ENCODE assay signal across 1 cellular context in the genomic region with DNA sequence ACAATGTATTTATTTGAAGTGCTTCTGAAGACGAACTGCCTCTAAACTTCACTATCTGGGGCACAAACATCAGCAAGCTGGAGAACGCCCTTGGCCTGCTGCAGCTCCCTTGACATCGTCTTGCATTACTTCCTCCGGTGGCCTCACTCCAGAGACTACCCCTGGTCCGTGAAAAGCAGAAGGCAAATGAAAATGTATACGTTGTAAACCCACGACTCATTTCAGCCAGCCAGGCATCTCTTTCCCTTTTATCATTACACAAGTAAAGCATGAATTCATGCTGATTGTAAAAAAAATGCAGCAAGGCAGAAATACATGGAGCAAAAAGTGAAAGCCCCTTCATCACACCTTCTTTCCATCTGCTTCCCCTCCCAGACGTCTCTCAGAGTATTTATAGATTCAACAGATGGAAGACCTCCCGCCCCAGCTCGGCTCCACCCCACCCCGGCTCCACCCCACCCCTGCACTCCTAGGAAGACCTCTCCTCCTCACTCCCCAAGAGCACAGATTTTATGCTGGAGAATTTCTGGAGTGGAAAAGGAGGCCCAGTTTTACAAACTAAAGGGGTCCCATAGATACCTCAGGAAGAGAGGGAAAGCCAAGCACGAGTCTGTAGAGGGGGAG.
TF ChIP-seq lines count a peak whose summit lies in the region.

No MANE protein-coding gene starts in this region.

TF ChIP-seq in HepG2, 621 proteins besides CTCF, POLR2A, EP300 and RAD21 (continued from another document):
- TF ChIP-seq, protein P1, sequence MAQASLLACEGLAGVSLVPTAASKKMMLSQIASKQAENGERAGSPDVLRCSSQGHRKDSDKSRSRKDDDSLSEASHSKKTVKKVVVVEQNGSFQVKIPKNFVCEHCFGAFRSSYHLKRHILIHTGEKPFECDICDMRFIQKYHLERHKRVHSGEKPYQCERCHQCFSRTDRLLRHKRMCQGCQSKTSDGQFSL (CRISPR knock-in tag; IDR thresholded peaks at IDR 0.05), result no peak
- TF ChIP-seq, protein P2, sequence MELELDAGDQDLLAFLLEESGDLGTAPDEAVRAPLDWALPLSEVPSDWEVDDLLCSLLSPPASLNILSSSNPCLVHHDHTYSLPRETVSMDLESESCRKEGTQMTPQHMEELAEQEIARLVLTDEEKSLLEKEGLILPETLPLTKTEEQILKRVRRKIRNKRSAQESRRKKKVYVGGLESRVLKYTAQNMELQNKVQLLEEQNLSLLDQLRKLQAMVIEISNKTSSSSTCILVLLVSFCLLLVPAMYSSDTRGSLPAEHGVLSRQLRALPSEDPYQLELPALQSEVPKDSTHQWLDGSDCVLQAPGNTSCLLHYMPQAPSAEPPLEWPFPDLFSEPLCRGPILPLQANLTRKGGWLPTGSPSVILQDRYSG (CRISPR knock-in tag; IDR thresholded peaks at IDR 0.05), result no peak
